ENCODE assay signal across 1 cellular context in the genomic region with DNA sequence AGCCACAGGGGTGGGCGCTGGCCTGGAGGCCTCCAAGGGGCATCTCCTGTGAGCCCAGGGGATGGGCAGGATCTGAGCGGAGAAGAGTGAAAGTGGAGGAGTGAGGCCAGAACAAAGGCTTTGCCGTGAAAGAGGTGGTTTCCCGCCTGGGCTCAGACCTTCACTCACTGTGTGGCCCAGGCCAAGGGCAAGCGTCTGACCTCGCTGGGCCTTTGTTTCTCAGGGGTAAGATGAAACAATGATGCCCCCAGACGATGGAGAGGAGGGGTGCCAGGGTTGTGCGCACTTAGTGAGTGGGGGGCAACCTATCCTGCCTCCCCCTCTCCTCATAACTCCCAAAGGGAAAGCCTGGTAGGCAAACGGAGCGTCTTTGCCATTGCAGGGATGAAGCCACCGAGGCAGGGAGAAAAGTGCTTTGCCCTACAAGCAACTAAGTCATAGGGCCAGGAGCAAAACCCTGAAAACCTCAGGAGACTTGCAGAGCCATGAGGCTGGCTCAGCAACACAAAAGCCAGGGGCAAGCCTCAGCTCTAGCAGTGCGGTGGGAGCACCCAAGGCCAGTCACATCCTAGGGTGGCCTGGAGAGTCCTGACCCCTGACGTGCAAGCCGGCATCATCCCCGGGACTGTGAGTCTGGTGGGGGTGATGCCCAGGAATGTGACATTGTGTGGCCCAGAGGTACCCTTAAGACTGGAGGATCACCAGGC.
TF ChIP-seq lines count a peak whose summit lies in the region.

No MANE protein-coding gene starts in this region.

TF ChIP-seq in K562, 482 proteins besides CTCF, POLR2A, EP300 and RAD21 (continues in another document):
- TF ChIP-seq NFIX (CRISPR knock-in tag; IDR thresholded peaks at IDR 0.05; ENCODE audit: low read depth), result no peak
- 0 out of 2 replicates have a peak, but pooled peaks have one; percentile 22 for TF ChIP-seq SMAD4 (CRISPR knock-in tag; conservative IDR thresholded peaks at IDR 0.05)
- TF ChIP-seq HNRNPK (IDR thresholded peaks at IDR 0.05; ENCODE audit: low read depth, low read length, poor library complexity, severe bottlenecking), result no peak
- TF ChIP-seq TEAD1 (CRISPR knock-in tag; IDR thresholded peaks at IDR 0.05), result 0 out of 4 replicates have a peak, but pooled peaks of 1 of the 2 experiments have one; percentile 37
- TF ChIP-seq HNRNPUL1 (IDR thresholded peaks at IDR 0.05; ENCODE audit: low read length), result no peak
- TF ChIP-seq, protein P1, sequence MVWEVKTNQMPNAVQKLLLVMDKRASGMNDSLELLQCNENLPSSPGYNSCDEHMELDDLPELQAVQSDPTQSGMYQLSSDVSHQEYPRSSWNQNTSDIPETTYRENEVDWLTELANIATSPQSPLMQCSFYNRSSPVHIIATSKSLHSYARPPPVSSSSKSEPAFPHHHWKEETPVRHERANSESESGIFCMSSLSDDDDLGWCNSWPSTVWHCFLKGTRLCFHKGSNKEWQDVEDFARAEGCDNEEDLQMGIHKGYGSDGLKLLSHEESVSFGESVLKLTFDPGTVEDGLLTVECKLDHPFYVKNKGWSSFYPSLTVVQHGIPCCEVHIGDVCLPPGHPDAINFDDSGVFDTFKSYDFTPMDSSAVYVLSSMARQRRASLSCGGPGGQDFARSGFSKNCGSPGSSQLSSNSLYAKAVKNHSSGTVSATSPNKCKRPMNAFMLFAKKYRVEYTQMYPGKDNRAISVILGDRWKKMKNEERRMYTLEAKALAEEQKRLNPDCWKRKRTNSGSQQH (CRISPR knock-in tag; IDR thresholded peaks at IDR 0.05), result no peak
- no peak for TF ChIP-seq TGIF2 (CRISPR knock-in tag; IDR thresholded peaks at IDR 0.05)
- TF ChIP-seq, protein P2, sequence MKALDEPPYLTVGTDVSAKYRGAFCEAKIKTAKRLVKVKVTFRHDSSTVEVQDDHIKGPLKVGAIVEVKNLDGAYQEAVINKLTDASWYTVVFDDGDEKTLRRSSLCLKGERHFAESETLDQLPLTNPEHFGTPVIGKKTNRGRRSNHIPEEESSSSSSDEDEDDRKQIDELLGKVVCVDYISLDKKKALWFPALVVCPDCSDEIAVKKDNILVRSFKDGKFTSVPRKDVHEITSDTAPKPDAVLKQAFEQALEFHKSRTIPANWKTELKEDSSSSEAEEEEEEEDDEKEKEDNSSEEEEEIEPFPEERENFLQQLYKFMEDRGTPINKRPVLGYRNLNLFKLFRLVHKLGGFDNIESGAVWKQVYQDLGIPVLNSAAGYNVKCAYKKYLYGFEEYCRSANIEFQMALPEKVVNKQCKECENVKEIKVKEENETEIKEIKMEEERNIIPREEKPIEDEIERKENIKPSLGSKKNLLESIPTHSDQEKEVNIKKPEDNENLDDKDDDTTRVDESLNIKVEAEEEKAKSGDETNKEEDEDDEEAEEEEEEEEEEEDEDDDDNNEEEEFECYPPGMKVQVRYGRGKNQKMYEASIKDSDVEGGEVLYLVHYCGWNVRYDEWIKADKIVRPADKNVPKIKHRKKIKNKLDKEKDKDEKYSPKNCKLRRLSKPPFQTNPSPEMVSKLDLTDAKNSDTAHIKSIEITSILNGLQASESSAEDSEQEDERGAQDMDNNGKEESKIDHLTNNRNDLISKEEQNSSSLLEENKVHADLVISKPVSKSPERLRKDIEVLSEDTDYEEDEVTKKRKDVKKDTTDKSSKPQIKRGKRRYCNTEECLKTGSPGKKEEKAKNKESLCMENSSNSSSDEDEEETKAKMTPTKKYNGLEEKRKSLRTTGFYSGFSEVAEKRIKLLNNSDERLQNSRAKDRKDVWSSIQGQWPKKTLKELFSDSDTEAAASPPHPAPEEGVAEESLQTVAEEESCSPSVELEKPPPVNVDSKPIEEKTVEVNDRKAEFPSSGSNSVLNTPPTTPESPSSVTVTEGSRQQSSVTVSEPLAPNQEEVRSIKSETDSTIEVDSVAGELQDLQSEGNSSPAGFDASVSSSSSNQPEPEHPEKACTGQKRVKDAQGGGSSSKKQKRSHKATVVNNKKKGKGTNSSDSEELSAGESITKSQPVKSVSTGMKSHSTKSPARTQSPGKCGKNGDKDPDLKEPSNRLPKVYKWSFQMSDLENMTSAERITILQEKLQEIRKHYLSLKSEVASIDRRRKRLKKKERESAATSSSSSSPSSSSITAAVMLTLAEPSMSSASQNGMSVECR (CRISPR knock-in tag; IDR thresholded peaks at IDR 0.05), result no peak
- TF ChIP-seq, protein P3, sequence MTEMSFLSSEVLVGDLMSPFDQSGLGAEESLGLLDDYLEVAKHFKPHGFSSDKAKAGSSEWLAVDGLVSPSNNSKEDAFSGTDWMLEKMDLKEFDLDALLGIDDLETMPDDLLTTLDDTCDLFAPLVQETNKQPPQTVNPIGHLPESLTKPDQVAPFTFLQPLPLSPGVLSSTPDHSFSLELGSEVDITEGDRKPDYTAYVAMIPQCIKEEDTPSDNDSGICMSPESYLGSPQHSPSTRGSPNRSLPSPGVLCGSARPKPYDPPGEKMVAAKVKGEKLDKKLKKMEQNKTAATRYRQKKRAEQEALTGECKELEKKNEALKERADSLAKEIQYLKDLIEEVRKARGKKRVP (CRISPR knock-in tag; IDR thresholded peaks at IDR 0.05), result no peak
- TF ChIP-seq E2F3 (CRISPR knock-in tag; IDR thresholded peaks at IDR 0.05), result no peak
- no peak for TF ChIP-seq MAFK (IDR thresholded peaks at IDR 0.05; ENCODE audit: low read length)
- no peak for TF ChIP-seq U2AF1 (optimal IDR thresholded peaks at IDR 0.05; ENCODE audit: low read depth, low read length)
- TF ChIP-seq, protein P4, sequence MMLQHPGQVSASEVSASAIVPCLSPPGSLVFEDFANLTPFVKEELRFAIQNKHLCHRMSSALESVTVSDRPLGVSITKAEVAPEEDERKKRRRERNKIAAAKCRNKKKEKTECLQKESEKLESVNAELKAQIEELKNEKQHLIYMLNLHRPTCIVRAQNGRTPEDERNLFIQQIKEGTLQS (IDR thresholded peaks at IDR 0.05), result no peak
- TF ChIP-seq, protein P4 (CRISPR knock-in tag; conservative IDR thresholded peaks at IDR 0.05), result no peak
- TF ChIP-seq, protein P5, sequence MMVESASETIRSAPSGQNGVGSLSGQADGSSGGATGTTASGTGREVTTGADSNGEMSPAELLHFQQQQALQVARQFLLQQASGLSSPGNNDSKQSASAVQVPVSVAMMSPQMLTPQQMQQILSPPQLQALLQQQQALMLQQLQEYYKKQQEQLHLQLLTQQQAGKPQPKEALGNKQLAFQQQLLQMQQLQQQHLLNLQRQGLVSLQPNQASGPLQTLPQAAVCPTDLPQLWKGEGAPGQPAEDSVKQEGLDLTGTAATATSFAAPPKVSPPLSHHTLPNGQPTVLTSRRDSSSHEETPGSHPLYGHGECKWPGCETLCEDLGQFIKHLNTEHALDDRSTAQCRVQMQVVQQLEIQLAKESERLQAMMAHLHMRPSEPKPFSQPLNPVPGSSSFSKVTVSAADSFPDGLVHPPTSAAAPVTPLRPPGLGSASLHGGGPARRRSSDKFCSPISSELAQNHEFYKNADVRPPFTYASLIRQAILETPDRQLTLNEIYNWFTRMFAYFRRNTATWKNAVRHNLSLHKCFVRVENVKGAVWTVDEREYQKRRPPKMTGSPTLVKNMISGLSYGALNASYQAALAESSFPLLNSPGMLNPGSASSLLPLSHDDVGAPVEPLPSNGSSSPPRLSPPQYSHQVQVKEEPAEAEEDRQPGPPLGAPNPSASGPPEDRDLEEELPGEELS (CRISPR knock-in tag; IDR thresholded peaks at IDR 0.05; ENCODE audit: borderline replicate concordance), result no peak
- TF ChIP-seq ETV6 (IDR thresholded peaks at IDR 0.05; ENCODE audit: borderline replicate concordance in 1 of 2, low read depth in 2 of 2, low read length in 1 of 2), result no peak
- TF ChIP-seq ETV6 (CRISPR knock-in tag; IDR thresholded peaks at IDR 0.05; ENCODE audit: borderline replicate concordance), result no peak
- TF ChIP-seq ZNF586 (CRISPR knock-in tag; conservative IDR thresholded peaks at IDR 0.05), result no peak
- no peak for TF ChIP-seq ZBTB17 (CRISPR knock-in tag; IDR thresholded peaks at IDR 0.05)
- TF ChIP-seq, protein P6, sequence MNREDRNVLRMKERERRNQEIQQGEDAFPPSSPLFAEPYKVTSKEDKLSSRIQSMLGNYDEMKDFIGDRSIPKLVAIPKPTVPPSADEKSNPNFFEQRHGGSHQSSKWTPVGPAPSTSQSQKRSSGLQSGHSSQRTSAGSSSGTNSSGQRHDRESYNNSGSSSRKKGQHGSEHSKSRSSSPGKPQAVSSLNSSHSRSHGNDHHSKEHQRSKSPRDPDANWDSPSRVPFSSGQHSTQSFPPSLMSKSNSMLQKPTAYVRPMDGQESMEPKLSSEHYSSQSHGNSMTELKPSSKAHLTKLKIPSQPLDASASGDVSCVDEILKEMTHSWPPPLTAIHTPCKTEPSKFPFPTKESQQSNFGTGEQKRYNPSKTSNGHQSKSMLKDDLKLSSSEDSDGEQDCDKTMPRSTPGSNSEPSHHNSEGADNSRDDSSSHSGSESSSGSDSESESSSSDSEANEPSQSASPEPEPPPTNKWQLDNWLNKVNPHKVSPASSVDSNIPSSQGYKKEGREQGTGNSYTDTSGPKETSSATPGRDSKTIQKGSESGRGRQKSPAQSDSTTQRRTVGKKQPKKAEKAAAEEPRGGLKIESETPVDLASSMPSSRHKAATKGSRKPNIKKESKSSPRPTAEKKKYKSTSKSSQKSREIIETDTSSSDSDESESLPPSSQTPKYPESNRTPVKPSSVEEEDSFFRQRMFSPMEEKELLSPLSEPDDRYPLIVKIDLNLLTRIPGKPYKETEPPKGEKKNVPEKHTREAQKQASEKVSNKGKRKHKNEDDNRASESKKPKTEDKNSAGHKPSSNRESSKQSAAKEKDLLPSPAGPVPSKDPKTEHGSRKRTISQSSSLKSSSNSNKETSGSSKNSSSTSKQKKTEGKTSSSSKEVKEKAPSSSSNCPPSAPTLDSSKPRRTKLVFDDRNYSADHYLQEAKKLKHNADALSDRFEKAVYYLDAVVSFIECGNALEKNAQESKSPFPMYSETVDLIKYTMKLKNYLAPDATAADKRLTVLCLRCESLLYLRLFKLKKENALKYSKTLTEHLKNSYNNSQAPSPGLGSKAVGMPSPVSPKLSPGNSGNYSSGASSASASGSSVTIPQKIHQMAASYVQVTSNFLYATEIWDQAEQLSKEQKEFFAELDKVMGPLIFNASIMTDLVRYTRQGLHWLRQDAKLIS (CRISPR knock-in tag; IDR thresholded peaks at IDR 0.05), result 0 out of 2 replicates have a peak, but pooled peaks have one; percentile 4
- TF ChIP-seq SLC30A9 (CRISPR knock-in tag; IDR thresholded peaks at IDR 0.05), result no peak
- no peak for TF ChIP-seq BRD4 (IDR thresholded peaks at IDR 0.05)
- TF ChIP-seq GABPB1 (CRISPR knock-in tag; IDR thresholded peaks at IDR 0.05), result 0 out of 2 replicates have a peak, but pooled peaks have one; percentile 8
- TF ChIP-seq, protein P7, sequence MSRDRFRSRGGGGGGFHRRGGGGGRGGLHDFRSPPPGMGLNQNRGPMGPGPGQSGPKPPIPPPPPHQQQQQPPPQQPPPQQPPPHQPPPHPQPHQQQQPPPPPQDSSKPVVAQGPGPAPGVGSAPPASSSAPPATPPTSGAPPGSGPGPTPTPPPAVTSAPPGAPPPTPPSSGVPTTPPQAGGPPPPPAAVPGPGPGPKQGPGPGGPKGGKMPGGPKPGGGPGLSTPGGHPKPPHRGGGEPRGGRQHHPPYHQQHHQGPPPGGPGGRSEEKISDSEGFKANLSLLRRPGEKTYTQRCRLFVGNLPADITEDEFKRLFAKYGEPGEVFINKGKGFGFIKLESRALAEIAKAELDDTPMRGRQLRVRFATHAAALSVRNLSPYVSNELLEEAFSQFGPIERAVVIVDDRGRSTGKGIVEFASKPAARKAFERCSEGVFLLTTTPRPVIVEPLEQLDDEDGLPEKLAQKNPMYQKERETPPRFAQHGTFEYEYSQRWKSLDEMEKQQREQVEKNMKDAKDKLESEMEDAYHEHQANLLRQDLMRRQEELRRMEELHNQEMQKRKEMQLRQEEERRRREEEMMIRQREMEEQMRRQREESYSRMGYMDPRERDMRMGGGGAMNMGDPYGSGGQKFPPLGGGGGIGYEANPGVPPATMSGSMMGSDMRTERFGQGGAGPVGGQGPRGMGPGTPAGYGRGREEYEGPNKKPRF (IDR thresholded peaks at IDR 0.05; ENCODE audit: low read depth, low read length), result no peak
- TF ChIP-seq SP1 (CRISPR knock-in tag; IDR thresholded peaks at IDR 0.05), result 0 out of 2 replicates have a peak, but pooled peaks have one; percentile 3
- TF ChIP-seq ZNF274 (IDR thresholded peaks at IDR 0.05; ENCODE audit: borderline replicate concordance, low read depth, low read length), result no peak
- TF ChIP-seq, protein P8, sequence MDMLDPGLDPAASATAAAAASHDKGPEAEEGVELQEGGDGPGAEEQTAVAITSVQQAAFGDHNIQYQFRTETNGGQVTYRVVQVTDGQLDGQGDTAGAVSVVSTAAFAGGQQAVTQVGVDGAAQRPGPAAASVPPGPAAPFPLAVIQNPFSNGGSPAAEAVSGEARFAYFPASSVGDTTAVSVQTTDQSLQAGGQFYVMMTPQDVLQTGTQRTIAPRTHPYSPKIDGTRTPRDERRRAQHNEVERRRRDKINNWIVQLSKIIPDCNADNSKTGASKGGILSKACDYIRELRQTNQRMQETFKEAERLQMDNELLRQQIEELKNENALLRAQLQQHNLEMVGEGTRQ (CRISPR knock-in tag; IDR thresholded peaks at IDR 0.05), result no peak
- TF ChIP-seq NCOA4 (IDR thresholded peaks at IDR 0.05; ENCODE audit: partially characterized antibody), result no peak
- 0 out of 4 replicates have a peak, but pooled peaks of 1 of the 2 experiments have one; percentile 47 for TF ChIP-seq FOXA3 (CRISPR knock-in tag; conservative IDR thresholded peaks at IDR 0.05 in 1 of 2, IDR thresholded peaks at IDR 0.05 in 1 of 2)
- TF ChIP-seq, protein P9, sequence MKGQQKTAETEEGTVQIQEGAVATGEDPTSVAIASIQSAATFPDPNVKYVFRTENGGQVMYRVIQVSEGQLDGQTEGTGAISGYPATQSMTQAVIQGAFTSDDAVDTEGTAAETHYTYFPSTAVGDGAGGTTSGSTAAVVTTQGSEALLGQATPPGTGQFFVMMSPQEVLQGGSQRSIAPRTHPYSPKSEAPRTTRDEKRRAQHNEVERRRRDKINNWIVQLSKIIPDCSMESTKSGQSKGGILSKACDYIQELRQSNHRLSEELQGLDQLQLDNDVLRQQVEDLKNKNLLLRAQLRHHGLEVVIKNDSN (CRISPR knock-in tag; IDR thresholded peaks at IDR 0.05), result 0 out of 2 replicates have a peak, but pooled peaks have one; percentile 19
- TF ChIP-seq ZNF583 (CRISPR knock-in tag; IDR thresholded peaks at IDR 0.05), result no peak
- TF ChIP-seq, protein P10, sequence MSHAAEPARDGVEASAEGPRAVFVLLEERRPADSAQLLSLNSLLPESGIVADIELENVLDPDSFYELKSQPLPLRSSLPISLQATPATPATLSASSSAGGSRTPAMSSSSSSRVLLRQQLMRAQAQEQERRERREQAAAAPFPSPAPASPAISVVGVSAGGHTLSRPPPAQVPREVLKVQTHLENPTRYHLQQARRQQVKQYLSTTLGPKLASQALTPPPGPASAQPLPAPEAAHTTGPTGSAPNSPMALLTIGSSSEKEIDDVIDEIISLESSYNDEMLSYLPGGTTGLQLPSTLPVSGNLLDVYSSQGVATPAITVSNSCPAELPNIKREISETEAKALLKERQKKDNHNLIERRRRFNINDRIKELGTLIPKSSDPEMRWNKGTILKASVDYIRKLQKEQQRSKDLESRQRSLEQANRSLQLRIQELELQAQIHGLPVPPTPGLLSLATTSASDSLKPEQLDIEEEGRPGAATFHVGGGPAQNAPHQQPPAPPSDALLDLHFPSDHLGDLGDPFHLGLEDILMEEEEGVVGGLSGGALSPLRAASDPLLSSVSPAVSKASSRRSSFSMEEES (CRISPR knock-in tag; IDR thresholded peaks at IDR 0.05), result no peak
- no peak for TF ChIP-seq BMI1 (IDR thresholded peaks at IDR 0.05; ENCODE audit: low read length)
- no peak for TF ChIP-seq ZNF445 (CRISPR knock-in tag; IDR thresholded peaks at IDR 0.05; ENCODE audit: low read depth)
